ENCODE assay signal across 7 cellular contexts in genomic region chr15:99249270-99249817, GRCh38. TPM values are rescaled to one million over a fixed set of nuclear protein-coding genes. Genes with fewer than 3 reads are reported as not detected.
DNase-seq lines count a peak whose midpoint lies in the region; ATAC-seq, FAIRE-seq and TF ChIP-seq lines count a peak whose summit lies in the region.

TSS of gene TTC23 (minus strand) at chr15:99249581. CDS start at chr15:99228712, 20,869 bp downstream.

- H3K79me1 ChIP-seq in H1 (ENCODE audit: low read depth, low read length), result peaks cover 4% of the 10 kb centered on the region; the same call in 1 of the 2 replicates

- H3K4me2 ChIP-seq in H1 (ENCODE audit: insufficient read depth in 1 of 2, low read depth in 2 of 2, low read length in 2 of 2), result peak within 1 kb of the TSS; percentile 60 to 86

- H3K23me2 ChIP-seq in H1 (ENCODE audit: low read depth, low read length), result peaks cover 5% of the 10 kb centered on the region; the same call in 1 of the 2 replicates

- H2BK5ac ChIP-seq in H1 (ENCODE audit: low read depth, low read length), result no peak within 1 kb of the TSS

- H3K4me3 ChIP-seq in H1 (ENCODE audit: extremely low read depth in 1 of 4, insufficient read depth in 2 of 4, low read depth in 3 of 4, low read length in 4 of 4), result peak within 1 kb of the TSS; percentile 84 to 93 (median 90)
- peak within 1 kb of the TSS; percentile 41 for H3K4me3 ChIP-seq in thymus (ENCODE audit: low read length)

- H4K8ac ChIP-seq in H1 (ENCODE audit: extremely low read depth, insufficient read depth, low read length), result no peak within 1 kb of the TSS

- TF ChIP-seq RAD21 in H1 (IDR thresholded peaks at IDR 0.05 in 1 of 2, conservative IDR thresholded peaks at IDR 0.05 in 1 of 2; ENCODE audit: low read depth in 2 of 2, low read length in 2 of 2), result no peak

- no peak within 1 kb of the TSS for H3K4ac ChIP-seq in H1 (replicated peaks; ENCODE audit: insufficient read length, low read depth, low read length)

- POLR2A ChIA-PET in H1 (lab: Charles Lee; ENCODE audit: partially characterized antibody), result no interaction called here

- no peaks in the 10 kb centered on the region for H4K20me1 ChIP-seq in H1 (replicated peaks in 1 of 2; ENCODE audit: control insufficient read depth in 1 of 2, insufficient read depth in 2 of 2, low read length in 2 of 2)

- no peak within 1 kb of the TSS for H3K23ac ChIP-seq in H1 (ENCODE audit: insufficient read length)

- no peaks in the 10 kb centered on the region for H3K9me3 ChIP-seq in H1 (ENCODE audit: insufficient read depth in 2 of 2, low read depth in 1 of 2, low read length in 1 of 2)
- no peaks in the 10 kb centered on the region for H3K9me3 ChIP-seq in thymus (ENCODE audit: control insufficient read depth)

- H2BK120ac ChIP-seq in H1 (replicated peaks; ENCODE audit: low read depth, low read length), result no peak within 1 kb of the TSS

- DNase-seq in GM12892 (ENCODE audit: insufficient read length) (no peak), H1 (ENCODE audit: low read depth in 1 of 2, low spot score in 2 of 2) (peak in 1 of 2 experiments; percentile 48), medulla oblongata (ENCODE audit: extremely low spot score) (peak; percentile 83)

- no peak for ATAC-seq in HG02938 (IDR thresholded peaks at IDR 0.05; ENCODE audit: unreplicated experiment)
- ATAC-seq in GM21737 (IDR thresholded peaks at IDR 0.05; ENCODE audit: unreplicated experiment), result no peak

- no peak within 1 kb of the TSS for H2BK20ac ChIP-seq in H1 (ENCODE audit: low read length)

- TF ChIP-seq POLR2A in GM12892 (IDR thresholded peaks at IDR 0.05; ENCODE audit: low read depth, low read length) (peak; percentile 29; the same call in 1 of the 2 replicates), H1 (IDR thresholded peaks at IDR 0.05; ENCODE audit: control extremely low read depth in 1 of 2, low read depth in 2 of 2, low read length in 2 of 2) (no peak)

- no peak within 1 kb of the TSS for H3K27ac ChIP-seq in H1 (ENCODE audit: low read depth, low read length)
- no peak within 1 kb of the TSS for H3K27ac ChIP-seq in thymus (ENCODE audit: low read depth)

- CTCF ChIA-PET in H1 (lab: Charles Lee; ENCODE audit: partially characterized antibody), result no interaction called here

- FAIRE-seq in GM12892 (lab: Jason Lieb, UNC) (peak; percentile 87), H1 (lab: Jason Lieb, UNC) (peak; percentile 83)

- no peak for TF ChIP-seq EP300 in H1 (IDR thresholded peaks at IDR 0.05; ENCODE audit: borderline replicate concordance in 1 of 2, low read depth in 2 of 2, low read length in 2 of 2)

- H3K56ac ChIP-seq in H1 (replicated peaks; ENCODE audit: insufficient read length, low read depth, low read length), result no peak within 1 kb of the TSS

- no peak within 1 kb of the TSS for H3K18ac ChIP-seq in H1 (ENCODE audit: extremely low read depth, low read length)

- 0% methylated on average over 12 of the region's 12 CpGs; no CpG with 5 or more reads in 1 of the 2 experiments for WGBS in H1 (ENCODE audit: extremely low coverage in 1 of 2, insufficient coverage in 1 of 2, insufficient read length in 1 of 2, insufficient replicate concordance in 2 of 2, low coverage in 1 of 2, low lambda C conversion rate in 2 of 2, missing lambda C conversion rate in 1 of 2), 2 experiments
- 26% methylated on average over 12 of the region's 12 CpGs for WGBS in thymus

- no peak within 1 kb of the TSS for H2AK5ac ChIP-seq in H1 (ENCODE audit: low read depth, low read length)

- H3K14ac ChIP-seq in H1 (ENCODE audit: insufficient read length), result no peak within 1 kb of the TSS

- H4K5ac ChIP-seq in H1 (ENCODE audit: insufficient read length, low read depth, low read length), result no peak within 1 kb of the TSS

- no peaks in the 10 kb centered on the region; a peak in 1 of 8 replicates for H3K36me3 ChIP-seq in H1 (ENCODE audit: control insufficient read depth in 2 of 4, insufficient read depth in 4 of 4, low read length in 3 of 4)
- H3K36me3 ChIP-seq in thymus (ENCODE audit: control insufficient read depth, insufficient read depth), result no peaks in the 10 kb centered on the region

- no peak within 1 kb of the TSS for H2BK15ac ChIP-seq in H1 (ENCODE audit: low read length)

- H3K4me1 ChIP-seq in H1 (replicated peaks in 1 of 4; ENCODE audit: control insufficient read depth in 3 of 4, insufficient read depth in 4 of 4, low read length in 3 of 4), result peaks cover 0 to 3% (median under 1%) of the 10 kb centered on the region in 4 experiments; a peak in 4 of 7 replicates
- H3K4me1 ChIP-seq in thymus (ENCODE audit: control insufficient read depth, insufficient read depth, low read length), result peaks cover 7% of the 10 kb centered on the region

- H3K27me3 ChIP-seq in H1 (replicated peaks in 1 of 4; ENCODE audit: control insufficient read depth in 3 of 4, extremely low read depth in 1 of 4, insufficient read depth in 3 of 4, low read length in 3 of 4) (no peaks in the 10 kb centered on the region), thymus (ENCODE audit: control insufficient read depth, insufficient read depth) (no peaks in the 10 kb centered on the region)

- no peak for TF ChIP-seq CTCF in H1 (IDR thresholded peaks at IDR 0.05; ENCODE audit: control extremely low read depth in 1 of 3, insufficient read depth in 1 of 3, low read depth in 1 of 3, low read length in 3 of 3)

- H4K91ac ChIP-seq in H1 (replicated peaks; ENCODE audit: insufficient read length, low read length), result no peak within 1 kb of the TSS

- H3K9ac ChIP-seq in H1 (replicated peaks in 1 of 4; ENCODE audit: extremely low read depth in 1 of 4, low read depth in 3 of 4, low read length in 3 of 4), result peak within 1 kb of the TSS; percentile 51 to 96 (median 59)

- peaks cover 0 to 22% of the 10 kb centered on the region in 2 experiments; a peak in 2 of 4 replicates for H3K79me2 ChIP-seq in H1 (ENCODE audit: control insufficient read depth in 1 of 2, insufficient read depth in 2 of 2, low read length in 2 of 2)

- no peak within 1 kb of the TSS for H2BK12ac ChIP-seq in H1 (ENCODE audit: low read depth, low read length)

- H2AFZ ChIP-seq in H1 (ENCODE audit: low read length), result peak within 1 kb of the TSS; percentile 97

TF ChIP-seq in H1, 55 proteins besides CTCF, POLR2A, EP300 and RAD21:
- TF ChIP-seq SP1 (IDR thresholded peaks at IDR 0.05; ENCODE audit: low read depth, low read length) (peak; percentile 83), RBBP5 (IDR thresholded peaks at IDR 0.05; ENCODE audit: borderline replicate concordance, low read depth, low read length) (no peak), SIN3A (conservative IDR thresholded peaks at IDR 0.05 in 1 of 2, IDR thresholded peaks at IDR 0.05 in 1 of 2; ENCODE audit: low read depth in 1 of 2, low read length in 2 of 2) (0 out of 4 replicates have a peak, but pooled peaks of 1 of the 2 experiments have one; percentile 19), KDM4A (IDR thresholded peaks at IDR 0.05; ENCODE audit: low read depth, low read length, severe bottlenecking) (peak; percentile 30), ASH2L (IDR thresholded peaks at IDR 0.05; ENCODE audit: low read length) (peak; percentile 64)
TF ChIP-seq in H1: peak in this region for 4.

RNA-seq across cellular contexts. Expression of gene TTC23, which starts in this region (rescaled TPM):
- 7.2 TPM for polyA plus RNA-seq in GM12892 (2012; ENCODE audit: missing spikeins)
- polyA plus RNA-seq in PFSK-1 (2012; ENCODE audit: insufficient read length, low read depth), result 9.0 TPM
- total RNA-seq in H1 (2021; fragmentation: NEBNext Ultra II Directional; extraction: Animal tissue kit (Norgen Biotek cat#: 25700)), result 16.0 and 23.0 TPM in 2 replicates
- polyA plus RNA-seq in H1 (2011; rRNA removed) (4.8 and 5.0 TPM in 2 replicates), thymus (7.7 TPM)
- polyA plus RNA-seq in H1 (2011; cell fraction: cytosol; rRNA removed), result 7.5 TPM
- polyA plus RNA-seq in H1 (2011; cell fraction: nucleus; rRNA removed), result 9.6 TPM
- 14.6 to 16.5 TPM (median 15.5 TPM) in 4 replicates for polyA plus RNA-seq in H1 (2012, experiment 1 of 2)
- polyA plus RNA-seq in H1 (2012, experiment 2 of 2), result 7.9 TPM
- 12.9 TPM for polyA plus RNA-seq in H1 (2013, experiment 1 of 2)
- 14.2 TPM for polyA plus RNA-seq in H1 (2013, experiment 2 of 2)
- 8.6 and 13.6 TPM in 2 replicates for polyA minus RNA-seq in H1 (2011; rRNA and poly(A)+ RNA removed)
- 7.6 TPM for polyA minus RNA-seq in H1 (2011; cell fraction: cytosol; rRNA and poly(A)+ RNA removed)
- polyA minus RNA-seq in H1 (2011; cell fraction: nucleus; rRNA and poly(A)+ RNA removed), result 17.8 TPM
